ENCODE assay signal across 17 cellular contexts in genomic region chr2:39930175-39930926, GRCh38.
A peak's percentile ranks its signal among the peaks of the same experiment; 100 is the strongest.
DNase-seq lines count a peak whose midpoint lies in the region; ATAC-seq and TF ChIP-seq lines count a peak whose summit lies in the region.
"Had no signal": no experiment of that assay in that cellular context is flagged by ENCODE, and none has a peak within 500 bp of the region (broad histone marks: within the 10 kb centered on the region; RNA-seq: fewer than 3 reads in every experiment).

No MANE protein-coding gene starts in this region.

- H3K36me3 ChIP-seq in DND-41 (ENCODE audit: insufficient read depth, low read length), result peaks cover 34% of the 10 kb centered on the region
- H3K36me3 ChIP-seq: BLaER1 had no signal

- peak overlapping the region; percentile 74 for H3K27ac Mint-ChIP-seq in activated CD4-positive, alpha-beta T cell treated with anti-CD3 and anti-CD28 coated beads for 36 hours
- H3K27ac Mint-ChIP-seq in activated T-cell treated with anti-CD3 and anti-CD28 coated beads, Interleukin-2, amount 50 U/mL, for 72 hours, result peak overlapping the region; percentile 49
- peak overlapping the region; percentile 66 for H3K27ac Mint-ChIP-seq in activated T-helper 2 cell treated with anti-CD3 and anti-CD28 coated beads, Interferon-gamma antibody, Interleukin-2, Interleukin-4, amounts not matched to agents 10 μg/mL and 5 μg/mL and 100 μg/mL, durations not matched to agents 14 hours and 24 hours and 36 hours
- H3K27ac Mint-ChIP-seq: CD14-positive monocyte; CD4-positive, alpha-beta memory T cell; H9 had no signal

- H2AFZ ChIP-seq in DND-41 (ENCODE audit: low read depth, low read length), result no peak overlapping the region

- H3K27me3 ChIP-seq in DND-41 (ENCODE audit: insufficient read depth, low read length, poor library complexity), result no peaks in the 10 kb centered on the region
- H3K27me3 ChIP-seq: BLaER1 had no signal

- peak; percentile 46 for ATAC-seq in activated CD4-positive, alpha-beta T cell treated with anti-CD3 and anti-CD28 coated beads for 36 hours
- peak; percentile 45 to 52 for ATAC-seq in activated T-cell treated with anti-CD3 and anti-CD28 coated beads, Interleukin-2, amount 50 U/mL, for 72 hours (replicated peaks in 1 of 2)
- ATAC-seq in DND-41 (ENCODE audit: insufficient read depth, low read depth), result peak; percentile 54; the same call in 2 of the 3 replicates
- ATAC-seq: GM12878 had no signal

- no peak for DNase-seq in activated CD4-positive, alpha-beta T cell treated with anti-CD3 and anti-CD28 coated beads for 36 hours
- DNase-seq in activated CD4-positive, alpha-beta T cell treated with anti-CD3 and anti-CD28 coated beads, Interleukin-2, amount 50 U/mL, for 48 hours, result no peak
- DNase-seq in activated T-cell treated with anti-CD3 and anti-CD28 coated beads, Interleukin-2, amount 50 U/mL, for 72 hours, result no peak
- DNase-seq in activated T-cell treated with anti-CD3 and anti-CD28 coated beads, Interleukin-2, amount 50 U/mL, for 1 hour, result no peak
- DNase-seq in DND-41 (no peak), NCI-H1417 treated with DMSO at 0.1 percent for 48 hours (lab: John Stamatoyannopoulos, UW) (no peak), GM10248 (ENCODE audit: extremely low spot score) (no peak)
- DNase-seq in activated T-helper 2 cell treated with anti-CD3 and anti-CD28 coated beads, Interferon-gamma antibody, Interleukin-2, Interleukin-4, amounts not matched to agents 10 μg/mL and 5 μg/mL and 100 μg/mL, durations not matched to agents 14 hours and 24 hours and 36 hours (ENCODE audit: low spot score), result no peak
- DNase-seq: 8988T; CD4-positive, alpha-beta memory T cell; DMS153; DMS79; GF-D8; H9 had no signal

- no peak overlapping the region for H3K4me3 Mint-ChIP-seq in activated CD4-positive, alpha-beta T cell treated with anti-CD3 and anti-CD28 coated beads for 36 hours
- peak overlapping the region; percentile 2 to 40 for H3K4me3 Mint-ChIP-seq in activated T-cell treated with anti-CD3 and anti-CD28 coated beads, Interleukin-2, amount 50 U/mL, for 72 hours
- H3K4me3 Mint-ChIP-seq in activated T-helper 2 cell treated with anti-CD3 and anti-CD28 coated beads, Interferon-gamma antibody, Interleukin-2, Interleukin-4, amounts not matched to agents 10 μg/mL and 5 μg/mL and 100 μg/mL, durations not matched to agents 14 hours and 24 hours and 36 hours (ENCODE audit: low read depth), result peak overlapping the region; percentile 15
- H3K4me3 Mint-ChIP-seq: CD14-positive monocyte; CD4-positive, alpha-beta memory T cell; H9 had no signal

- H3K4me2 ChIP-seq in DND-41 (ENCODE audit: insufficient read depth, low read length), result no peak overlapping the region
- H3K4me2 ChIP-seq: BLaER1 had no signal

- H4K20me1 ChIP-seq in DND-41 (ENCODE audit: insufficient read depth, low read length), result no peaks in the 10 kb centered on the region
- H4K20me1 ChIP-seq: BLaER1 had no signal

- H3K4me1 Mint-ChIP-seq in activated CD4-positive, alpha-beta T cell treated with anti-CD3 and anti-CD28 coated beads for 36 hours, result peaks cover 38% of the 10 kb centered on the region
- H3K4me1 Mint-ChIP-seq in activated T-cell treated with anti-CD3 and anti-CD28 coated beads, Interleukin-2, amount 50 U/mL, for 72 hours (ENCODE audit: low read depth), result peaks cover 43% of the 10 kb centered on the region
- H3K4me1 Mint-ChIP-seq in activated T-helper 2 cell treated with anti-CD3 and anti-CD28 coated beads, Interferon-gamma antibody, Interleukin-2, Interleukin-4, amounts not matched to agents 10 μg/mL and 5 μg/mL and 100 μg/mL, durations not matched to agents 14 hours and 24 hours and 36 hours (ENCODE audit: low read depth), result peaks cover 46% of the 10 kb centered on the region
- H3K4me1 Mint-ChIP-seq: CD14-positive monocyte; CD4-positive, alpha-beta memory T cell had no signal

- peaks cover 43% of the 10 kb centered on the region for H3K36me3 Mint-ChIP-seq in activated CD4-positive, alpha-beta T cell treated with anti-CD3 and anti-CD28 coated beads for 36 hours (ENCODE audit: low read depth)
- peaks cover 5 to 26% of the 10 kb centered on the region in 2 donors for H3K36me3 Mint-ChIP-seq in activated T-cell treated with anti-CD3 and anti-CD28 coated beads, Interleukin-2, amount 50 U/mL, for 72 hours (ENCODE audit: insufficient read depth in 2 of 2)
- peaks cover 93% of the 10 kb centered on the region for H3K36me3 Mint-ChIP-seq in activated T-helper 2 cell treated with anti-CD3 and anti-CD28 coated beads, Interferon-gamma antibody, Interleukin-2, Interleukin-4, amounts not matched to agents 10 μg/mL and 5 μg/mL and 100 μg/mL, durations not matched to agents 14 hours and 24 hours and 36 hours (ENCODE audit: low read depth)
- H3K36me3 Mint-ChIP-seq: CD14-positive monocyte; CD4-positive, alpha-beta memory T cell had no signal

- H3K9ac ChIP-seq in DND-41 (ENCODE audit: low read depth, low read length), result no peak overlapping the region
- H3K9ac ChIP-seq: BLaER1 had no signal

- CTCF ChIA-PET in activated CD4-positive, alpha-beta T cell treated with anti-CD3 and anti-CD28 coated beads for 36 hours (lab: Charles Lee), result interaction anchor here (0.9 to 1.4 kb wide), 2 partner anchors 9 to 17 kb away, joined by 3 to 8 read pairs; no protein-coding TSS in a partner anchor
- CTCF ChIA-PET in GM10248 (lab: Yijun Ruan, JAX), result interaction anchor here (0.8 to 1.0 kb wide), 3 partner anchors 17 to 273 kb away, joined by 3 read pairs; no protein-coding TSS in a partner anchor

- no peak overlapping the region for H3K4me3 ChIP-seq in DND-41 (ENCODE audit: low read depth in 1 of 2, low read length in 2 of 2)
- H3K4me3 ChIP-seq: BLaER1, GM12878 had no signal

- H3K9me3 ChIP-seq in DND-41 (ENCODE audit: insufficient read depth, low read length, severe bottlenecking), result no peaks in the 10 kb centered on the region

- H3K9me3 Mint-ChIP-seq in activated CD4-positive, alpha-beta T cell treated with anti-CD3 and anti-CD28 coated beads for 36 hours (ENCODE audit: low read depth), result no peaks in the 10 kb centered on the region
- H3K9me3 Mint-ChIP-seq in activated T-cell treated with anti-CD3 and anti-CD28 coated beads, Interleukin-2, amount 50 U/mL, for 72 hours, result no peaks in the 10 kb centered on the region
- H3K9me3 Mint-ChIP-seq in activated T-helper 2 cell treated with anti-CD3 and anti-CD28 coated beads, Interferon-gamma antibody, Interleukin-2, Interleukin-4, amounts not matched to agents 10 μg/mL and 5 μg/mL and 100 μg/mL, durations not matched to agents 14 hours and 24 hours and 36 hours, result peaks cover 12% of the 10 kb centered on the region
- H3K9me3 Mint-ChIP-seq: H9 had no signal

- TF ChIP-seq CTCF in DND-41 (IDR thresholded peaks at IDR 0.05; ENCODE audit: borderline replicate concordance, extremely low read depth, low read length, poor library complexity, severe bottlenecking), result no peak
- no peak for TF ChIP-seq CTCF in GM10248 (IDR thresholded peaks at IDR 0.05; ENCODE audit: control extremely low read depth, extremely low read depth, low read depth, missing control alignments)

- intact Hi-C loops in activated CD4-positive, alpha-beta T cell treated with anti-CD3 and anti-CD28 coated beads for 36 hours (cut with DNase I, micrococcal nuclease), result no loop called here
- intact Hi-C loops in activated T-helper 2 cell treated with anti-CD3 and anti-CD28 coated beads, Interferon-gamma antibody, Interleukin-2, Interleukin-4, amounts not matched to agents 10 μg/mL and 5 μg/mL and 100 μg/mL, durations not matched to agents 14 hours and 24 hours and 36 hours (cut with micrococcal nuclease), result no loop called here

- H3K27me3 Mint-ChIP-seq in activated CD4-positive, alpha-beta T cell treated with anti-CD3 and anti-CD28 coated beads for 36 hours, result peaks cover 11% of the 10 kb centered on the region
- H3K27me3 Mint-ChIP-seq in activated T-cell treated with anti-CD3 and anti-CD28 coated beads, Interleukin-2, amount 50 U/mL, for 72 hours (ENCODE audit: low read depth), result no peaks in the 10 kb centered on the region
- H3K27me3 Mint-ChIP-seq in activated T-helper 2 cell treated with anti-CD3 and anti-CD28 coated beads, Interferon-gamma antibody, Interleukin-2, Interleukin-4, amounts not matched to agents 10 μg/mL and 5 μg/mL and 100 μg/mL, durations not matched to agents 14 hours and 24 hours and 36 hours (ENCODE audit: low read depth), result no peaks in the 10 kb centered on the region

- H3K4me1 ChIP-seq in DND-41 (ENCODE audit: insufficient read depth, low read length), result peaks cover 42% of the 10 kb centered on the region

- peaks cover 12% of the 10 kb centered on the region for H3K79me2 ChIP-seq in DND-41 (ENCODE audit: insufficient read depth, low read length)

- H3K27ac ChIP-seq in DND-41 (ENCODE audit: low read length), result peak overlapping the region; percentile 36; the same call in 1 of the 2 replicates
- H3K27ac ChIP-seq: BLaER1 had no signal

- POLR2A ChIA-PET in activated CD4-positive, alpha-beta T cell treated with anti-CD3 and anti-CD28 coated beads for 36 hours (lab: Charles Lee), result no interaction called here
- POLR2A ChIA-PET in GM10248 (lab: Yijun Ruan, JAX), result no interaction called here
